2 cellular contexts compared by ENCODE assay signal in the genomic region with DNA sequence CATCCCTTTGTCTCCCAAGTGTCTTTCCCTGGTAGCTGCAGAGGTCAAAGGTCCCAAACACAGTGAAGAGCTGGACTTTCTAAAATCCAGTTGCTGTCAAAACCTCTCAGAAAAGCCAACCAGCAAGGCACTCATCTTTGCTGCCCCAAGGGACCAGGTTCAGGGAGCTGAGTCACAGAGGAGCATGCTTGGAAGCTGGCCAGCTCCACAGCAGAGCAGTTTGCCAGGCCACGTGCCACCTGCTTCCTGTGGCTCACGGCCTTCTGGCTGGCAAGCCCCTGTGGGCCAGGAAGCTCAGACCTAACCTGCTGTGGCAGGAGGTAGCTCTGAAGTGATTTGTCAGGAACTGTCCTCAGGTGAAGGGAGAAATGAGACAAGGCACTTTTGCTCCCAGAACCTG.
TF ChIP-seq lines count a peak whose summit lies in the region.

No MANE protein-coding gene starts in this region.

TF ChIP-seq in liver, 16 proteins besides CTCF, POLR2A, EP300 and RAD21:
- TF ChIP-seq HNF4A (conservative IDR thresholded peaks at IDR 0.05), result peak; percentile 28 to 36
- TF ChIP-seq SP1 (IDR thresholded peaks at IDR 0.05), result no peak
- peak in 1 of 2 donors; percentile 23 for TF ChIP-seq RXRA (IDR thresholded peaks at IDR 0.05)
- TF ChIP-seq FOXA1 (IDR thresholded peaks at IDR 0.05), result no peak
- TF ChIP-seq FOXA2 (IDR thresholded peaks at IDR 0.05), result no peak
- TF ChIP-seq NR2F2 (IDR thresholded peaks at IDR 0.05), result no peak
- TF ChIP-seq, protein P1, sequence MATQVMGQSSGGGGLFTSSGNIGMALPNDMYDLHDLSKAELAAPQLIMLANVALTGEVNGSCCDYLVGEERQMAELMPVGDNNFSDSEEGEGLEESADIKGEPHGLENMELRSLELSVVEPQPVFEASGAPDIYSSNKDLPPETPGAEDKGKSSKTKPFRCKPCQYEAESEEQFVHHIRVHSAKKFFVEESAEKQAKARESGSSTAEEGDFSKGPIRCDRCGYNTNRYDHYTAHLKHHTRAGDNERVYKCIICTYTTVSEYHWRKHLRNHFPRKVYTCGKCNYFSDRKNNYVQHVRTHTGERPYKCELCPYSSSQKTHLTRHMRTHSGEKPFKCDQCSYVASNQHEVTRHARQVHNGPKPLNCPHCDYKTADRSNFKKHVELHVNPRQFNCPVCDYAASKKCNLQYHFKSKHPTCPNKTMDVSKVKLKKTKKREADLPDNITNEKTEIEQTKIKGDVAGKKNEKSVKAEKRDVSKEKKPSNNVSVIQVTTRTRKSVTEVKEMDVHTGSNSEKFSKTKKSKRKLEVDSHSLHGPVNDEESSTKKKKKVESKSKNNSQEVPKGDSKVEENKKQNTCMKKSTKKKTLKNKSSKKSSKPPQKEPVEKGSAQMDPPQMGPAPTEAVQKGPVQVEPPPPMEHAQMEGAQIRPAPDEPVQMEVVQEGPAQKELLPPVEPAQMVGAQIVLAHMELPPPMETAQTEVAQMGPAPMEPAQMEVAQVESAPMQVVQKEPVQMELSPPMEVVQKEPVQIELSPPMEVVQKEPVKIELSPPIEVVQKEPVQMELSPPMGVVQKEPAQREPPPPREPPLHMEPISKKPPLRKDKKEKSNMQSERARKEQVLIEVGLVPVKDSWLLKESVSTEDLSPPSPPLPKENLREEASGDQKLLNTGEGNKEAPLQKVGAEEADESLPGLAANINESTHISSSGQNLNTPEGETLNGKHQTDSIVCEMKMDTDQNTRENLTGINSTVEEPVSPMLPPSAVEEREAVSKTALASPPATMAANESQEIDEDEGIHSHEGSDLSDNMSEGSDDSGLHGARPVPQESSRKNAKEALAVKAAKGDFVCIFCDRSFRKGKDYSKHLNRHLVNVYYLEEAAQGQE (IDR thresholded peaks at IDR 0.05), result no peak
- TF ChIP-seq, protein P2, sequence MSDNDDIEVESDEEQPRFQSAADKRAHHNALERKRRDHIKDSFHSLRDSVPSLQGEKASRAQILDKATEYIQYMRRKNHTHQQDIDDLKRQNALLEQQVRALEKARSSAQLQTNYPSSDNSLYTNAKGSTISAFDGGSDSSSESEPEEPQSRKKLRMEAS (IDR thresholded peaks at IDR 0.05), result peak; percentile 26
- TF ChIP-seq GABPA (IDR thresholded peaks at IDR 0.05 in 1 of 2, conservative IDR thresholded peaks at IDR 0.05 in 1 of 2), result peak in 1 of 2 donors; percentile 73
- peak; percentile 28 for TF ChIP-seq YY1 (IDR thresholded peaks at IDR 0.05)
- peak in 1 of 2 donors; percentile 44 for TF ChIP-seq JUND (IDR thresholded peaks at IDR 0.05)
- no peak for TF ChIP-seq EGR1 (IDR thresholded peaks at IDR 0.05; ENCODE audit: low read depth in 2 of 2)
- TF ChIP-seq TAF1 (conservative IDR thresholded peaks at IDR 0.05), result no peak

TF ChIP-seq in HepG2, 621 proteins besides CTCF, POLR2A, EP300 and RAD21:
- TF ChIP-seq, protein P3, sequence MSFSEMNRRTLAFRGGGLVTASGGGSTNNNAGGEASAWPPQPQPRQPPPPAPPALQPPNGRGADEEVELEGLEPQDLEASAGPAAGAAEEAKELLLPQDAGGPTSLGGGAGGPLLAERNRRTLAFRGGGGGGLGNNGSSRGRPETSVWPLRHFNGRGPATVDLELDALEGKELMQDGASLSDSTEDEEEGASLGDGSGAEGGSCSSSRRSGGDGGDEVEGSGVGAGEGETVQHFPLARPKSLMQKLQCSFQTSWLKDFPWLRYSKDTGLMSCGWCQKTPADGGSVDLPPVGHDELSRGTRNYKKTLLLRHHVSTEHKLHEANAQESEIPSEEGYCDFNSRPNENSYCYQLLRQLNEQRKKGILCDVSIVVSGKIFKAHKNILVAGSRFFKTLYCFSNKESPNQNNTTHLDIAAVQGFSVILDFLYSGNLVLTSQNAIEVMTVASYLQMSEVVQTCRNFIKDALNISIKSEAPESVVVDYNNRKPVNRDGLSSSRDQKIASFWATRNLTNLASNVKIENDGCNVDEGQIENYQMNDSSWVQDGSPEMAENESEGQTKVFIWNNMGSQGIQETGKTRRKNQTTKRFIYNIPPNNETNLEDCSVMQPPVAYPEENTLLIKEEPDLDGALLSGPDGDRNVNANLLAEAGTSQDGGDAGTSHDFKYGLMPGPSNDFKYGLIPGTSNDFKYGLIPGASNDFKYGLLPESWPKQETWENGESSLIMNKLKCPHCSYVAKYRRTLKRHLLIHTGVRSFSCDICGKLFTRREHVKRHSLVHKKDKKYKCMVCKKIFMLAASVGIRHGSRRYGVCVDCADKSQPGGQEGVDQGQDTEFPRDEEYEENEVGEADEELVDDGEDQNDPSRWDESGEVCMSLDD (CRISPR knock-in tag; IDR thresholded peaks at IDR 0.05; ENCODE audit: borderline replicate concordance), result no peak
- TF ChIP-seq NR2F2 (IDR thresholded peaks at IDR 0.05; ENCODE audit: borderline replicate concordance, low read depth) (no peak), CENPX (CRISPR knock-in tag; IDR thresholded peaks at IDR 0.05) (no peak), CHCHD3 (CRISPR knock-in tag; IDR thresholded peaks at IDR 0.05) (no peak), HNRNPUL1 (IDR thresholded peaks at IDR 0.05; ENCODE audit: low read depth, low read length) (no peak), SAFB2 (CRISPR knock-in tag; IDR thresholded peaks at IDR 0.05; ENCODE audit: borderline replicate concordance, low read depth) (no peak), NRL (CRISPR knock-in tag; IDR thresholded peaks at IDR 0.05; ENCODE audit: borderline replicate concordance) (no peak), ZNF101 (CRISPR knock-in tag; IDR thresholded peaks at IDR 0.05; ENCODE audit: borderline replicate concordance, low read depth) (no peak), HOXA3 (CRISPR knock-in tag; IDR thresholded peaks at IDR 0.05) (no peak), ZFP36L2 (CRISPR knock-in tag; IDR thresholded peaks at IDR 0.05) (no peak), ZNF205 (CRISPR knock-in tag; IDR thresholded peaks at IDR 0.05) (no peak), KAT2B (IDR thresholded peaks at IDR 0.05; ENCODE audit: borderline replicate concordance, low read depth, low read length) (no peak), ZNF7 (CRISPR knock-in tag; IDR thresholded peaks at IDR 0.05) (no peak), SKI (IDR thresholded peaks at IDR 0.05; ENCODE audit: partially characterized antibody) (no peak), RAD51 (IDR thresholded peaks at IDR 0.05; ENCODE audit: borderline replicate concordance) (no peak), ZFP1 (CRISPR knock-in tag; IDR thresholded peaks at IDR 0.05) (no peak), TARDBP (CRISPR knock-in tag; IDR thresholded peaks at IDR 0.05) (no peak)
- TF ChIP-seq, protein P4, sequence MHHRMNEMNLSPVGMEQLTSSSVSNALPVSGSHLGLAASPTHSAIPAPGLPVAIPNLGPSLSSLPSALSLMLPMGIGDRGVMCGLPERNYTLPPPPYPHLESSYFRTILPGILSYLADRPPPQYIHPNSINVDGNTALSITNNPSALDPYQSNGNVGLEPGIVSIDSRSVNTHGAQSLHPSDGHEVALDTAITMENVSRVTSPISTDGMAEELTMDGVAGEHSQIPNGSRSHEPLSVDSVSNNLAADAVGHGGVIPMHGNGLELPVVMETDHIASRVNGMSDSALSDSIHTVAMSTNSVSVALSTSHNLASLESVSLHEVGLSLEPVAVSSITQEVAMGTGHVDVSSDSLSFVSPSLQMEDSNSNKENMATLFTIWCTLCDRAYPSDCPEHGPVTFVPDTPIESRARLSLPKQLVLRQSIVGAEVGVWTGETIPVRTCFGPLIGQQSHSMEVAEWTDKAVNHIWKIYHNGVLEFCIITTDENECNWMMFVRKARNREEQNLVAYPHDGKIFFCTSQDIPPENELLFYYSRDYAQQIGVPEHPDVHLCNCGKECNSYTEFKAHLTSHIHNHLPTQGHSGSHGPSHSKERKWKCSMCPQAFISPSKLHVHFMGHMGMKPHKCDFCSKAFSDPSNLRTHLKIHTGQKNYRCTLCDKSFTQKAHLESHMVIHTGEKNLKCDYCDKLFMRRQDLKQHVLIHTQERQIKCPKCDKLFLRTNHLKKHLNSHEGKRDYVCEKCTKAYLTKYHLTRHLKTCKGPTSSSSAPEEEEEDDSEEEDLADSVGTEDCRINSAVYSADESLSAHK (CRISPR knock-in tag; IDR thresholded peaks at IDR 0.05; ENCODE audit: borderline replicate concordance), result no peak
- TF ChIP-seq, protein P5, sequence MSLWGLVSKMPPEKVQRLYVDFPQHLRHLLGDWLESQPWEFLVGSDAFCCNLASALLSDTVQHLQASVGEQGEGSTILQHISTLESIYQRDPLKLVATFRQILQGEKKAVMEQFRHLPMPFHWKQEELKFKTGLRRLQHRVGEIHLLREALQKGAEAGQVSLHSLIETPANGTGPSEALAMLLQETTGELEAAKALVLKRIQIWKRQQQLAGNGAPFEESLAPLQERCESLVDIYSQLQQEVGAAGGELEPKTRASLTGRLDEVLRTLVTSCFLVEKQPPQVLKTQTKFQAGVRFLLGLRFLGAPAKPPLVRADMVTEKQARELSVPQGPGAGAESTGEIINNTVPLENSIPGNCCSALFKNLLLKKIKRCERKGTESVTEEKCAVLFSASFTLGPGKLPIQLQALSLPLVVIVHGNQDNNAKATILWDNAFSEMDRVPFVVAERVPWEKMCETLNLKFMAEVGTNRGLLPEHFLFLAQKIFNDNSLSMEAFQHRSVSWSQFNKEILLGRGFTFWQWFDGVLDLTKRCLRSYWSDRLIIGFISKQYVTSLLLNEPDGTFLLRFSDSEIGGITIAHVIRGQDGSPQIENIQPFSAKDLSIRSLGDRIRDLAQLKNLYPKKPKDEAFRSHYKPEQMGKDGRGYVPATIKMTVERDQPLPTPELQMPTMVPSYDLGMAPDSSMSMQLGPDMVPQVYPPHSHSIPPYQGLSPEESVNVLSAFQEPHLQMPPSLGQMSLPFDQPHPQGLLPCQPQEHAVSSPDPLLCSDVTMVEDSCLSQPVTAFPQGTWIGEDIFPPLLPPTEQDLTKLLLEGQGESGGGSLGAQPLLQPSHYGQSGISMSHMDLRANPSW (CRISPR knock-in tag; IDR thresholded peaks at IDR 0.05; ENCODE audit: borderline replicate concordance), result no peak
- TF ChIP-seq, protein P6, sequence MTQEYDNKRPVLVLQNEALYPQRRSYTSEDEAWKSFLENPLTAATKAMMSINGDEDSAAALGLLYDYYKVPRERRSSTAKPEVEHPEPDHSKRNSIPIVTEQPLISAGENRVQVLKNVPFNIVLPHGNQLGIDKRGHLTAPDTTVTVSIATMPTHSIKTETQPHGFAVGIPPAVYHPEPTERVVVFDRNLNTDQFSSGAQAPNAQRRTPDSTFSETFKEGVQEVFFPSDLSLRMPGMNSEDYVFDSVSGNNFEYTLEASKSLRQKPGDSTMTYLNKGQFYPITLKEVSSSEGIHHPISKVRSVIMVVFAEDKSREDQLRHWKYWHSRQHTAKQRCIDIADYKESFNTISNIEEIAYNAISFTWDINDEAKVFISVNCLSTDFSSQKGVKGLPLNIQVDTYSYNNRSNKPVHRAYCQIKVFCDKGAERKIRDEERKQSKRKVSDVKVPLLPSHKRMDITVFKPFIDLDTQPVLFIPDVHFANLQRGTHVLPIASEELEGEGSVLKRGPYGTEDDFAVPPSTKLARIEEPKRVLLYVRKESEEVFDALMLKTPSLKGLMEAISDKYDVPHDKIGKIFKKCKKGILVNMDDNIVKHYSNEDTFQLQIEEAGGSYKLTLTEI (CRISPR knock-in tag; conservative IDR thresholded peaks at IDR 0.05), result no peak
